In genomic region chr9:128420651-128421473, GRCh38 we compare ENCODE assay signal across 8 cellular contexts. TPM values are rescaled to one million over a fixed set of nuclear protein-coding genes. Genes with fewer than 3 reads are reported as not detected.
DNase-seq lines count a peak whose midpoint lies in the region; ATAC-seq lines count a peak whose summit lies in the region.

CERCAM (plus strand) TSS chr9:128420857; CDS start chr9:128420878, 21 bp downstream.

- H3K36me3 Mint-ChIP-seq in activated T-cell treated with anti-CD3 and anti-CD28 coated beads, Interleukin-2, amount 50 U/mL, for 24 hours (ENCODE audit: low read depth), result no peaks in the 10 kb centered on the region

- H3K4me1 ChIP-seq in esophagus (ENCODE audit: control insufficient read depth in 2 of 2, insufficient read depth in 2 of 2, low read length in 1 of 2), result peaks cover 4 to 7% of the 10 kb centered on the region in 2 donors
- peaks cover 0 to 25% of the 10 kb centered on the region in 2 donors for H3K4me1 ChIP-seq in muscle layer of duodenum (ENCODE audit: control insufficient read depth in 1 of 2, insufficient read depth in 2 of 2, low read length in 2 of 2)

- WGBS in esophagus, 2 donors, result 1% methylated on average over 36 to 59 of the region's 59 CpGs

- H3K9me3 ChIP-seq in esophagus (ENCODE audit: control insufficient read depth in 2 of 2, insufficient read depth in 1 of 2, low read depth in 1 of 2, low read length in 1 of 2) (no peaks in the 10 kb centered on the region), muscle layer of duodenum (ENCODE audit: control insufficient read depth in 1 of 2, low read length in 2 of 2) (no peaks in the 10 kb centered on the region)

- peak within 1 kb of the TSS; percentile 76 for H3K4me3 Mint-ChIP-seq in activated T-cell treated with anti-CD3 and anti-CD28 coated beads, Interleukin-2, amount 50 U/mL, for 24 hours
- peak within 1 kb of the TSS; percentile 78 to 89 for H3K4me3 Mint-ChIP-seq in stimulated activated naive CD8-positive, alpha-beta T cell treated with anti-CD3 and anti-CD28 coated beads, Interleukin-15, amount 100 ng/mL, for 72 hours

- H3K27ac Mint-ChIP-seq in activated T-cell treated with anti-CD3 and anti-CD28 coated beads, Interleukin-2, amount 50 U/mL, for 24 hours, result peak within 1 kb of the TSS; percentile 55
- peak within 1 kb of the TSS in 1 of 2 donors; percentile 63 for H3K27ac Mint-ChIP-seq in stimulated activated naive CD8-positive, alpha-beta T cell treated with anti-CD3 and anti-CD28 coated beads, Interleukin-15, amount 100 ng/mL, for 72 hours

- peaks cover 12% of the 10 kb centered on the region for H3K4me1 Mint-ChIP-seq in activated T-cell treated with anti-CD3 and anti-CD28 coated beads, Interleukin-2, amount 50 U/mL, for 24 hours (ENCODE audit: low read depth)
- peaks cover 37% of the 10 kb centered on the region for H3K4me1 Mint-ChIP-seq in stimulated activated naive CD8-positive, alpha-beta T cell treated with anti-CD3 and anti-CD28 coated beads, Interleukin-15, amount 100 ng/mL, for 72 hours

- H3K27me3 ChIP-seq in esophagus (ENCODE audit: control insufficient read depth in 1 of 2, insufficient read depth in 2 of 2, low read length in 2 of 2) (no peaks in the 10 kb centered on the region), muscle layer of duodenum (ENCODE audit: low read depth, low read length) (peaks cover 18% of the 10 kb centered on the region)

- H3K36me3 ChIP-seq in esophagus (ENCODE audit: control insufficient read depth in 2 of 2, insufficient read depth in 2 of 2, low read length in 1 of 2), result peaks cover 0 to 4% of the 10 kb centered on the region in 2 donors
- H3K36me3 ChIP-seq in muscle layer of duodenum (ENCODE audit: control insufficient read depth in 1 of 2, insufficient read depth in 2 of 2, low read length in 2 of 2), result peaks cover 0 to 3% of the 10 kb centered on the region in 2 donors

- ATAC-seq in HG02588 (IDR thresholded peaks at IDR 0.05; ENCODE audit: unreplicated experiment), result peak; percentile 61
- ATAC-seq in stimulated activated naive CD8-positive, alpha-beta T cell treated with anti-CD3 and anti-CD28 coated beads, Interleukin-15, amount 100 ng/mL, for 72 hours, result peak; percentile 89

- H3K4me3 ChIP-seq in esophagus (ENCODE audit: low read depth in 1 of 2, low read length in 2 of 2), result peak within 1 kb of the TSS; percentile 62 to 64
- peak within 1 kb of the TSS; percentile 48 to 94 for H3K4me3 ChIP-seq in muscle layer of duodenum (ENCODE audit: low read depth in 1 of 2, low read length in 2 of 2)

- H3K27ac ChIP-seq in esophagus (ENCODE audit: low read depth in 2 of 2, low read length in 1 of 2) (peak within 1 kb of the TSS; percentile 44 to 75), muscle layer of duodenum (ENCODE audit: low read length) (no peak within 1 kb of the TSS)

- no peaks in the 10 kb centered on the region for H3K9me3 Mint-ChIP-seq in activated T-cell treated with anti-CD3 and anti-CD28 coated beads, Interleukin-2, amount 50 U/mL, for 24 hours
- H3K9me3 Mint-ChIP-seq in stimulated activated naive CD8-positive, alpha-beta T cell treated with anti-CD3 and anti-CD28 coated beads, Interleukin-15, amount 100 ng/mL, for 72 hours, result no peaks in the 10 kb centered on the region

- peaks cover 29% of the 10 kb centered on the region for H3K27me3 Mint-ChIP-seq in activated T-cell treated with anti-CD3 and anti-CD28 coated beads, Interleukin-2, amount 50 U/mL, for 24 hours
- peaks cover 45% of the 10 kb centered on the region for H3K27me3 Mint-ChIP-seq in stimulated activated naive CD8-positive, alpha-beta T cell treated with anti-CD3 and anti-CD28 coated beads, Interleukin-15, amount 100 ng/mL, for 72 hours

- peak; percentile 54 for DNase-seq in NCI-H146 (lab: John Stamatoyannopoulos, UW)
- DNase-seq in NCI-H146 treated with DMSO at 0.1 percent for 48 hours (lab: John Stamatoyannopoulos, UW; ENCODE audit: unreplicated experiment), result no peak
- peak; percentile 12 for DNase-seq in NCI-H128 (lab: John Stamatoyannopoulos, UW; ENCODE audit: unreplicated experiment)
- peak; percentile 77 for DNase-seq in activated T-cell treated with anti-CD3 and anti-CD28 coated beads, Interleukin-2, amount 50 U/mL, for 24 hours
- DNase-seq in stimulated activated naive CD8-positive, alpha-beta T cell treated with anti-CD3 and anti-CD28 coated beads, Interleukin-15, amount 100 ng/mL, for 72 hours, result peak; percentile 63 to 65

RNA-seq across cellular contexts. Expression of gene CERCAM, which starts in this region (rescaled TPM):
- 1 to 10 TPM; 7.2 to 9.6 TPM for polyA plus RNA-seq in esophagus
